In the genomic region with DNA sequence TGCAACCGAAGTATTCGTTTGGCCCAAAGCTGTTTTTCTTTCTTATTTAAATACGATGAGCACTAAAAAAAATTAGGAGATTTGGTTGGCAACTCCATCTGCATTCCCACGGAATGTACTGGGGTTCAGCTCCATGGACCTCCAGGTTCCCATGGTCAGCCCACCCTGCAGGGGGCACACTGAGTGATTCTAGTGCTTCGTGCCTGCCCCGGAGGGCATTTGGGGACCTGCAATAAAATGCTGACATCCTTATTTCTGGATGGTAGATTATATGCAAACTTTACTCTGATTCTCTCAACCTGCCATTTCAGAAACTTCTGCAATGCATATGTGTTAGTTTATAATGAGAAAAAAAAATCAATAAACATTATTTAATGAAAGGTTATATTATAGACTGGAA, we compare ENCODE assay signal across 15 cellular contexts.
"Had no signal": no experiment of that assay in that cellular context is flagged by ENCODE, and none has a peak within 500 bp of the region (broad histone marks: within the 10 kb centered on the region; RNA-seq: fewer than 3 reads in every experiment).

No MANE protein-coding gene starts in this region.

- H3K9me3 ChIP-seq: neutrophil had no signal

- H3K36me3 ChIP-seq: brain microvascular endothelial cell had no signal

- H3K4me2 ChIP-seq: smooth muscle cell had no signal

- H3K4me3 ChIP-seq: lung, smooth muscle cell had no signal

- H3K27ac ChIP-seq: brain microvascular endothelial cell had no signal

- H3K27me3 ChIP-seq: brain microvascular endothelial cell, neutrophil had no signal

- DNase-seq: activated CD4-positive, alpha-beta T cell treated with anti-CD3 and anti-CD28 coated beads, Interleukin-2, amount 50 U/mL, for 4 hours; activated CD8-positive, alpha-beta memory T cell treated with anti-CD3 and anti-CD28 coated beads, Interleukin-2, amount 50 U/mL, for 4 hours; activated gamma-delta T cell treated with Interleukin-2 at 50 U/mL for 16 hours; activated naive CD8-positive, alpha-beta T cell treated with anti-CD3 and anti-CD28 coated beads for 36 hours; activated T-cell treated with anti-CD3 and anti-CD28 coated beads, Interleukin-2, amount 50 U/mL, for 72 hours; brain microvascular endothelial cell; hippocampal formation; left cardiac atrium; posterior cingulate gyrus; right cardiac atrium; stimulated activated naive B cell treated with anti-CD40 and anti-IgM and Interleukin-4, amounts not matched to agents 10 μg/mL and 1 μg/mL and 100 μg/mL, for 72 hours; trophoblast cell had no signal
